37 cellular contexts compared by ENCODE assay signal in genomic region chr9:94696545-94696944, GRCh38. TPM values are rescaled to one million over a fixed set of nuclear protein-coding genes. Genes with fewer than 3 reads are reported as not detected.
"Had no signal": no experiment of that assay in that cellular context is flagged by ENCODE, and none has a peak within 500 bp of the region (broad histone marks: within the 10 kb centered on the region; RNA-seq: fewer than 3 reads in every experiment).

No MANE protein-coding gene starts in this region.

- H3K36me3 Mint-ChIP-seq: activated CD4-positive, alpha-beta memory T cell treated with anti-CD3 and anti-CD28 coated beads for 36 hours; activated CD8-positive, alpha-beta memory T cell treated with anti-CD3 and anti-CD28 coated beads, Interleukin-2, amount 10 ng/mL, durations not matched to agents 7 days and 5 days; activated naive CD4-positive, alpha-beta T cell treated with anti-CD3 and anti-CD28 coated beads, Interleukin-2, amount 50 U/mL, for 24 hours; activated naive CD8-positive, alpha-beta T cell treated with anti-CD3 and anti-CD28 coated beads for 36 hours; brain had no signal

- H3K27ac Mint-ChIP-seq: activated CD4-positive, alpha-beta memory T cell treated with anti-CD3 and anti-CD28 coated beads for 36 hours; activated CD4-positive, alpha-beta T cell treated with anti-CD3 and anti-CD28 coated beads for 36 hours; activated CD4-positive, alpha-beta T cell treated with anti-CD3 and anti-CD28 coated beads, Interleukin-2, amount 10 ng/mL, durations not matched to agents 24 days and 14 days; activated CD8-positive, alpha-beta memory T cell treated with anti-CD3 and anti-CD28 coated beads, Interleukin-2, amount 10 ng/mL, durations not matched to agents 7 days and 5 days; activated CD8-positive, alpha-beta T cell treated with anti-CD3 and anti-CD28 coated beads, Interleukin-2, amount 10 ng/mL, durations not matched to agents 7 days and 5 days; activated naive CD4-positive, alpha-beta T cell treated with anti-CD3 and anti-CD28 coated beads for 36 hours; activated naive CD4-positive, alpha-beta T cell treated with anti-CD3 and anti-CD28 coated beads, Interleukin-2, amount 50 U/mL, for 24 hours; activated naive CD8-positive, alpha-beta T cell treated with anti-CD3 and anti-CD28 coated beads for 36 hours; activated naive CD8-positive, alpha-beta T cell treated with anti-CD3 and anti-CD28 coated beads, Interleukin-2, amount 50 U/mL, for 24 hours; activated T-helper 1 cell treated with anti-CD3 and anti-CD28 coated beads, Interleukin-12 subunit alpha, Interleukin-12 subunit beta, Interleukin-2, Interleukin-4 antibody, amounts not matched to agents 30 ng/mL and 10 ng/mL and 1 ng/mL, durations not matched to agents 14 hours and 24 hours and 36 hours; activated T-helper 2 cell treated with anti-CD3 and anti-CD28 coated beads, Interferon-gamma antibody, Interleukin-2, Interleukin-4, amounts not matched to agents 10 μg/mL and 5 μg/mL and 100 μg/mL, durations not matched to agents 14 hours and 24 hours and 36 hours; brain; dendritic cell treated with granulocyte-macrophage colony-stimulating factor and Interleukin-4, amounts not matched to agents 40 ng/mL and 50 ng/mL, for 4 days; T-helper 17 cell; T-helper 2 cell treated with Interferon-gamma antibody and Interleukin-4, amounts not matched to agents 5 μg/mL and 100 μg/mL, for 36 hours had no signal

- H3K9me3 Mint-ChIP-seq: activated CD4-positive, alpha-beta memory T cell treated with anti-CD3 and anti-CD28 coated beads for 36 hours; activated CD4-positive, alpha-beta T cell treated with anti-CD3 and anti-CD28 coated beads, Interleukin-2, amount 10 ng/mL, durations not matched to agents 24 days and 14 days; activated naive CD4-positive, alpha-beta T cell treated with anti-CD3 and anti-CD28 coated beads for 36 hours; activated naive CD4-positive, alpha-beta T cell treated with anti-CD3 and anti-CD28 coated beads, Interleukin-2, amount 50 U/mL, for 24 hours; activated naive CD8-positive, alpha-beta T cell treated with anti-CD3 and anti-CD28 coated beads for 36 hours; activated naive CD8-positive, alpha-beta T cell treated with anti-CD3 and anti-CD28 coated beads, Interleukin-2, amount 50 U/mL, for 24 hours; activated T-helper 1 cell treated with anti-CD3 and anti-CD28 coated beads, Interleukin-12 subunit alpha, Interleukin-12 subunit beta, Interleukin-2, Interleukin-4 antibody, amounts not matched to agents 30 ng/mL and 10 ng/mL and 1 ng/mL, durations not matched to agents 14 hours and 24 hours and 36 hours; activated T-helper 2 cell treated with anti-CD3 and anti-CD28 coated beads, Interferon-gamma antibody, Interleukin-2, Interleukin-4, amounts not matched to agents 10 μg/mL and 5 μg/mL and 100 μg/mL, durations not matched to agents 14 hours and 24 hours and 36 hours; central memory CD8-positive, alpha-beta T cell; dendritic cell treated with granulocyte-macrophage colony-stimulating factor and Interleukin-4, amounts not matched to agents 40 ng/mL and 50 ng/mL, for 4 days; T-helper 2 cell treated with Interferon-gamma antibody and Interleukin-4, amounts not matched to agents 5 μg/mL and 100 μg/mL, for 36 hours had no signal

- H3K9me3 ChIP-seq: adrenal gland, breast epithelium, esophagus muscularis mucosa, gastrocnemius medialis had no signal

- DNase-seq: activated CD4-positive, alpha-beta memory T cell treated with anti-CD3 and anti-CD28 coated beads for 36 hours; activated CD4-positive, alpha-beta T cell treated with anti-CD3 and anti-CD28 coated beads for 36 hours; activated CD4-positive, alpha-beta T cell treated with anti-CD3 and anti-CD28 coated beads, Interleukin-2, amount 10 ng/mL, durations not matched to agents 24 days and 14 days; activated CD4-positive, CD25-positive, alpha-beta regulatory T cell; activated CD4-positive, CD25-positive, alpha-beta regulatory T cell treated with anti-CD3 and anti-CD28 coated beads, Interleukin-2, amount 50 U/mL, for 72 hours; activated CD8-positive, alpha-beta memory T cell treated with anti-CD3 and anti-CD28 coated beads, Interleukin-2, amount 10 ng/mL, durations not matched to agents 7 days and 5 days; activated CD8-positive, alpha-beta memory T cell treated with anti-CD3 and anti-CD28 coated beads, Interleukin-2, amount 50 U/mL, for 4 hours; activated CD8-positive, alpha-beta T cell treated with anti-CD3 and anti-CD28 coated beads, Interleukin-2, amount 10 ng/mL, durations not matched to agents 7 days and 5 days; activated effector memory CD4-positive, alpha-beta T cell treated with anti-CD3 and anti-CD28 coated beads, Interleukin-2, amount 50 U/mL, for 16 hours; activated naive CD4-positive, alpha-beta T cell treated with anti-CD3 and anti-CD28 coated beads for 36 hours; activated naive CD8-positive, alpha-beta T cell treated with anti-CD3 and anti-CD28 coated beads for 36 hours; activated naive CD8-positive, alpha-beta T cell treated with anti-CD3 and anti-CD28 coated beads, Interleukin-2, amount 50 U/mL, for 24 hours; activated T-cell treated with anti-CD3 and anti-CD28 coated beads, Interleukin-2, amount 50 U/mL, for 1 hour; activated T-cell treated with anti-CD3 and anti-CD28 coated beads, Interleukin-2, amount 50 U/mL, for 48 hours; amygdala; aorta; dorsolateral prefrontal cortex; effector memory CD4-positive, alpha-beta T cell; erythroblast; foreskin keratinocyte; gastrocnemius medialis; glutamatergic neuron; T-helper 1 cell; T-helper 17 cell; T1000 had no signal

- H3K4me1 Mint-ChIP-seq: activated CD4-positive, alpha-beta T cell treated with anti-CD3 and anti-CD28 coated beads for 36 hours; activated CD4-positive, alpha-beta T cell treated with anti-CD3 and anti-CD28 coated beads, Interleukin-2, amount 10 ng/mL, durations not matched to agents 24 days and 14 days; activated CD8-positive, alpha-beta memory T cell treated with anti-CD3 and anti-CD28 coated beads, Interleukin-2, amount 10 ng/mL, durations not matched to agents 7 days and 5 days; activated naive CD4-positive, alpha-beta T cell treated with anti-CD3 and anti-CD28 coated beads, Interleukin-2, amount 50 U/mL, for 24 hours; activated naive CD8-positive, alpha-beta T cell treated with anti-CD3 and anti-CD28 coated beads for 36 hours; activated naive CD8-positive, alpha-beta T cell treated with anti-CD3 and anti-CD28 coated beads, Interleukin-2, amount 50 U/mL, for 24 hours; central memory CD8-positive, alpha-beta T cell; T-helper 17 cell had no signal

- H3K4me3 ChIP-seq: adrenal gland, breast epithelium, coronary artery, dorsolateral prefrontal cortex, esophagus muscularis mucosa, gastrocnemius medialis had no signal

- H3K27me3 ChIP-seq: adrenal gland, breast epithelium, dorsolateral prefrontal cortex, esophagus muscularis mucosa, gastrocnemius medialis had no signal

- H3K4me1 ChIP-seq: adrenal gland, breast epithelium, esophagus muscularis mucosa, foreskin keratinocyte, gastrocnemius medialis had no signal

- H3K27ac ChIP-seq: adrenal gland, breast epithelium, coronary artery, dorsolateral prefrontal cortex, esophagus muscularis mucosa, foreskin keratinocyte, gastrocnemius medialis had no signal

- H3K36me3 ChIP-seq: adrenal gland, breast epithelium, esophagus muscularis mucosa, gastrocnemius medialis had no signal

- H3K4me3 Mint-ChIP-seq: activated CD4-positive, alpha-beta memory T cell treated with anti-CD3 and anti-CD28 coated beads for 36 hours; activated CD4-positive, alpha-beta T cell treated with anti-CD3 and anti-CD28 coated beads for 36 hours; activated CD4-positive, alpha-beta T cell treated with anti-CD3 and anti-CD28 coated beads, Interleukin-2, amount 10 ng/mL, durations not matched to agents 24 days and 14 days; activated CD8-positive, alpha-beta memory T cell treated with anti-CD3 and anti-CD28 coated beads, Interleukin-2, amount 10 ng/mL, durations not matched to agents 7 days and 5 days; activated CD8-positive, alpha-beta T cell treated with anti-CD3 and anti-CD28 coated beads, Interleukin-2, amount 10 ng/mL, durations not matched to agents 7 days and 5 days; activated naive CD4-positive, alpha-beta T cell treated with anti-CD3 and anti-CD28 coated beads for 36 hours; activated naive CD4-positive, alpha-beta T cell treated with anti-CD3 and anti-CD28 coated beads, Interleukin-2, amount 50 U/mL, for 24 hours; activated naive CD8-positive, alpha-beta T cell treated with anti-CD3 and anti-CD28 coated beads for 36 hours; activated naive CD8-positive, alpha-beta T cell treated with anti-CD3 and anti-CD28 coated beads, Interleukin-2, amount 50 U/mL, for 24 hours; activated T-helper 1 cell treated with anti-CD3 and anti-CD28 coated beads, Interleukin-12 subunit alpha, Interleukin-12 subunit beta, Interleukin-2, Interleukin-4 antibody, amounts not matched to agents 30 ng/mL and 10 ng/mL and 1 ng/mL, durations not matched to agents 14 hours and 24 hours and 36 hours; brain; central memory CD8-positive, alpha-beta T cell; dendritic cell treated with granulocyte-macrophage colony-stimulating factor and Interleukin-4, amounts not matched to agents 40 ng/mL and 50 ng/mL, for 4 days; T-helper 17 cell; T-helper 2 cell treated with Interferon-gamma antibody and Interleukin-4, amounts not matched to agents 5 μg/mL and 100 μg/mL, for 36 hours had no signal

- ATAC-seq: activated CD4-positive, alpha-beta T cell treated with anti-CD3 and anti-CD28 coated beads for 36 hours; activated CD8-positive, alpha-beta memory T cell treated with anti-CD3 and anti-CD28 coated beads, Interleukin-2, amount 10 ng/mL, durations not matched to agents 7 days and 5 days; activated CD8-positive, alpha-beta T cell treated with anti-CD3 and anti-CD28 coated beads, Interleukin-2, amount 10 ng/mL, durations not matched to agents 7 days and 5 days; activated naive CD8-positive, alpha-beta T cell treated with anti-CD3 and anti-CD28 coated beads, Interleukin-2, amount 50 U/mL, for 24 hours; foreskin keratinocyte; gastrocnemius medialis; T-helper 17 cell had no signal

RNA-seq across cellular contexts. Expression of gene FBP1, which starts 57.2 kb away (rescaled TPM):
- total RNA-seq: activated CD4-positive, alpha-beta T cell treated with anti-CD3 and anti-CD28 coated beads, Interleukin-2, amount 10 ng/mL, durations not matched to agents 24 days and 14 days; activated T-helper 1 cell treated with anti-CD3 and anti-CD28 coated beads, Interleukin-12 subunit alpha, Interleukin-12 subunit beta, Interleukin-2, Interleukin-4 antibody, amounts not matched to agents 30 ng/mL and 10 ng/mL and 1 ng/mL, durations not matched to agents 14 hours and 24 hours and 36 hours; cerebellum; foreskin keratinocyte had no signal
